Comparison of ENCODE assay signal across 8 cellular contexts in genomic region chr16:85514601-85515318, GRCh38.
DNase-seq lines count a peak whose midpoint lies in the region; ATAC-seq and TF ChIP-seq lines count a peak whose summit lies in the region.

No MANE protein-coding gene starts in this region.

- POLR2A ChIA-PET in OCI-LY7 (lab: Charles Lee) = interaction anchor here (0.5 kb wide), 1 partner anchor 129 kb away, joined by 3 read pairs; no protein-coding TSS in a partner anchor

- H3K79me2 ChIP-seq in OCI-LY7 (ENCODE audit: insufficient read depth, low read depth, low read length) = no peaks in the 10 kb centered on the region

- H2AFZ ChIP-seq in OCI-LY7 (ENCODE audit: low read length) = no peak overlapping the region

- H4K20me1 ChIP-seq in OCI-LY7 (ENCODE audit: insufficient read depth, low read length) = no peaks in the 10 kb centered on the region

- H3K9me3 Mint-ChIP-seq in activated naive CD4-positive, alpha-beta T cell treated with anti-CD3 and anti-CD28 coated beads, Interleukin-2, amount 10 ng/mL, durations not matched to agents 7 days and 5 days = peaks cover 2% of the 10 kb centered on the region
- no peaks in the 10 kb centered on the region for H3K9me3 Mint-ChIP-seq in endothelial cell (ENCODE audit: unreplicated experiment)

- no peaks in the 10 kb centered on the region for H3K9me2 ChIP-seq in OCI-LY7 (ENCODE audit: insufficient read depth, low read length)

- no peak overlapping the region for H3K4me2 ChIP-seq in OCI-LY7 (ENCODE audit: low read length)

- CTCF ChIA-PET in activated naive CD4-positive, alpha-beta T cell treated with anti-CD3 and anti-CD28 coated beads, Interleukin-2, amount 10 ng/mL, durations not matched to agents 7 days and 5 days (lab: Charles Lee) = no interaction called here
- CTCF ChIA-PET in OCI-LY7 (lab: Charles Lee; ENCODE audit: unreplicated experiment) = no interaction called here

- peaks cover 13% of the 10 kb centered on the region for H3K27me3 Mint-ChIP-seq in activated naive CD4-positive, alpha-beta T cell treated with anti-CD3 and anti-CD28 coated beads, Interleukin-2, amount 10 ng/mL, durations not matched to agents 7 days and 5 days
- H3K27me3 Mint-ChIP-seq in endothelial cell (ENCODE audit: unreplicated experiment) = peaks cover 10% of the 10 kb centered on the region

- H3K4me3 ChIP-seq in SK-N-MC (peak overlapping the region; percentile 22; the same call in 1 of the 2 replicates), psoas muscle (no peak overlapping the region), OCI-LY7 (ENCODE audit: low read depth, low read length, poor library complexity, severe bottlenecking) (no peak overlapping the region)

- H3K4me1 ChIP-seq in psoas muscle (peaks cover 16% of the 10 kb centered on the region), OCI-LY7 (ENCODE audit: insufficient read depth, low read length, poor library complexity, severe bottlenecking) (no peaks in the 10 kb centered on the region)

- H3K27ac Mint-ChIP-seq in activated naive CD4-positive, alpha-beta T cell treated with anti-CD3 and anti-CD28 coated beads, Interleukin-2, amount 10 ng/mL, durations not matched to agents 7 days and 5 days = no peak overlapping the region
- no peak overlapping the region for H3K27ac Mint-ChIP-seq in endothelial cell (ENCODE audit: unreplicated experiment)

- no peaks in the 10 kb centered on the region for H3K36me3 Mint-ChIP-seq in activated naive CD4-positive, alpha-beta T cell treated with anti-CD3 and anti-CD28 coated beads, Interleukin-2, amount 10 ng/mL, durations not matched to agents 7 days and 5 days
- peaks cover 8% of the 10 kb centered on the region for H3K36me3 Mint-ChIP-seq in endothelial cell (ENCODE audit: low read depth, unreplicated experiment)

- no peaks in the 10 kb centered on the region for H3K27me3 ChIP-seq in psoas muscle (ENCODE audit: insufficient read depth in 3 of 3, low read length in 2 of 3)

- DNase-seq in EL = peak; percentile 98
- no peak for DNase-seq in SK-N-MC (ENCODE audit: low read depth, low spot score)
- peak; percentile 56 for DNase-seq in glomerular visceral epithelial cell (ENCODE audit: extremely low spot score)
- DNase-seq in psoas muscle = peak; percentile 70 to 85
- DNase-seq in activated naive CD4-positive, alpha-beta T cell treated with anti-CD3 and anti-CD28 coated beads, Interleukin-2, amount 10 ng/mL, durations not matched to agents 7 days and 5 days = no peak
- no peak for DNase-seq in NCI-H1436 treated with DMSO at 0.1 percent for 48 hours (lab: John Stamatoyannopoulos, UW)
- no peak for DNase-seq in OCI-LY7 (ENCODE audit: low spot score)
- no peak for DNase-seq in endothelial cell (ENCODE audit: low spot score)

- no peak overlapping the region for H3K4me3 Mint-ChIP-seq in activated naive CD4-positive, alpha-beta T cell treated with anti-CD3 and anti-CD28 coated beads, Interleukin-2, amount 10 ng/mL, durations not matched to agents 7 days and 5 days
- H3K4me3 Mint-ChIP-seq in endothelial cell (ENCODE audit: unreplicated experiment) = no peak overlapping the region

- no peak overlapping the region for H3K9ac ChIP-seq in SK-N-MC (ENCODE audit: insufficient read length)

- H3K36me3 ChIP-seq in SK-N-MC (ENCODE audit: insufficient read depth, low read length) = no peaks in the 10 kb centered on the region
- no peaks in the 10 kb centered on the region for H3K36me3 ChIP-seq in psoas muscle (ENCODE audit: insufficient read depth in 1 of 2, low read depth in 1 of 2)
- H3K36me3 ChIP-seq in OCI-LY7 (ENCODE audit: insufficient read depth, low read length) = no peaks in the 10 kb centered on the region

- BruUV-seq in OCI-LY7 (replicated peaks; lab: Mats Ljungman, UMichigan) = no TSS peak

- intact Hi-C loops in psoas muscle (cut with DNase I) (no loop called here), OCI-LY7 (cut with micrococcal nuclease; ENCODE audit: unreplicated experiment) (no loop called here)

- H3K9me3 ChIP-seq in SK-N-MC (ENCODE audit: low read depth, low read length) (no peaks in the 10 kb centered on the region), psoas muscle (no peaks in the 10 kb centered on the region), OCI-LY7 (ENCODE audit: low read length) (no peaks in the 10 kb centered on the region)

- H3K27ac ChIP-seq in SK-N-MC (peak overlapping the region; percentile 57; the same call in 1 of the 2 replicates), psoas muscle (peak overlapping the region; percentile 46), OCI-LY7 (ENCODE audit: low read depth, low read length, poor library complexity, severe bottlenecking) (no peak overlapping the region)

- WGBS in psoas muscle, 3 donors = 25 to 30% (median 30%) methylated on average over 17 to 18 of the region's 18 CpGs

- TF ChIP-seq CTCF in psoas muscle (IDR thresholded peaks at IDR 0.05) = no peak
- TF ChIP-seq CTCF in OCI-LY7 (conservative IDR thresholded peaks at IDR 0.05; ENCODE audit: low read length) = no peak
- no peak for TF ChIP-seq CTCF in endothelial cell (IDR thresholded peaks at IDR 0.05; ENCODE audit: unreplicated experiment)

- no peaks in the 10 kb centered on the region for H3K4me1 Mint-ChIP-seq in activated naive CD4-positive, alpha-beta T cell treated with anti-CD3 and anti-CD28 coated beads, Interleukin-2, amount 10 ng/mL, durations not matched to agents 7 days and 5 days
- H3K4me1 Mint-ChIP-seq in endothelial cell (ENCODE audit: unreplicated experiment) = peaks cover 3% of the 10 kb centered on the region

- ATAC-seq in psoas muscle = peak; percentile 67 to 87 (median 76)

Comparison
In these comparisons a context has a peak if more than half of its experiments do, and no peak if none do; other contexts are left out.
1. DNase-seq: peak in EL (single experiment), glomerular visceral epithelial cell (single experiment) and psoas muscle (2 of 2); none in SK-N-MC (single experiment), activated naive CD4-positive, alpha-beta T cell treated with anti-CD3 and anti-CD28 coated beads, Interleukin-2, amount 10 ng/mL, durations not matched to agents 7 days and 5 days (single experiment), NCI-H1436 treated with DMSO at 0.1 percent for 48 hours (single experiment), OCI-LY7 (single experiment) and endothelial cell (single experiment).